In the genomic region with DNA sequence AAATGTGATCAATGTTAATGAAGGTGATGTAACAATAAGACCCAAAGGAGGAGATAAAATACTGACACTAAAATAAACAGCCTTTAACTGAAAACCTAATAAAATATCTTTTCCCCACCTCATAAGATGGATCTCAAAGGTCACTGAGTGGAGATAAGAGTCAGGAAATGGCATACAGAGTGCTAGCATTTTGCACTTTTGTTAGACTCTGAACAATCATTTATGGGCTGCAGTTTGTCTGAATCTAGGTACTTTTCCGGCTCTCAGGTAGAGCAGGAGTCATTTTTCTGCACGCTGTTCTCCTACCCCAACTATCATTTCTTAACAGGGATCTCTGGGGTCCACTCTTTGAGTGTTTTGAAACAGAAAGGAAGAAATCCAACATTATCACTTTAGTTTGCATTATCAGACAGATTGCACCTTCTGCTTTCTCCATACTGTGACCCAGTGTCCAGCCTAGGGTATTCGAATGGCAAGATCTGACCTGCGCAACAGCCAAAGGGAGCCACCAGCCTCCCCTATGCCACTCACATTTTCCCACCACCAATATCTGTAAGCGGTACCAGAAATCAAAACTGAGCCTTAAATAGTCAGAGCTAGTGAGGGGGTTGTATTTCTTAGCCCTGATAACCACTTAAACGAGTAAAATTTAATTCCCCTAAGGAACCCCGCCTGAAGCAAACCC, we compare ENCODE assay signal across 8 cellular contexts. TPM values are rescaled to one million over a fixed set of nuclear protein-coding genes. Genes with fewer than 3 reads are reported as not detected.
A peak's percentile ranks its signal among the peaks of the same experiment; 100 is the strongest.
DNase-seq lines count a peak whose midpoint lies in the region; ATAC-seq and TF ChIP-seq lines count a peak whose summit lies in the region.

No MANE protein-coding gene starts in this region.

- H3K9me3 Mint-ChIP-seq in dendritic cell treated with granulocyte-macrophage colony-stimulating factor and Interleukin-4, amounts not matched to agents 40 ng/mL and 50 ng/mL, for 4 days = no peaks in the 10 kb centered on the region
- no peaks in the 10 kb centered on the region for H3K9me3 Mint-ChIP-seq in natural killer cell

- H3K9ac ChIP-seq in BLaER1 treated with 17β-estradiol and CSF1 and Interleukin-3, amounts not matched to agents 10 nM and 100 nM = peak overlapping the region; percentile 77 to 90 (median 85)
- peak overlapping the region; percentile 86; the same call in 1 of the 2 replicates for H3K9ac ChIP-seq in MM.1S (ENCODE audit: low read length)

- peak overlapping the region; percentile 85 to 98 (median 95) for H3K4me2 ChIP-seq in BLaER1 treated with 17β-estradiol and CSF1 and Interleukin-3, amounts not matched to agents 10 nM and 100 nM
- H3K4me2 ChIP-seq in MM.1S (ENCODE audit: low read depth, low read length) = peak overlapping the region; percentile 92

- H3K9me2 ChIP-seq in MM.1S (replicated peaks; ENCODE audit: insufficient read depth, low read length) = no peaks in the 10 kb centered on the region

- intact Hi-C loops in dendritic cell treated with granulocyte-macrophage colony-stimulating factor and Interleukin-4, amounts not matched to agents 40 ng/mL and 50 ng/mL, for 4 days (cut with micrococcal nuclease) = loop anchor here (1.0 to 5.0 kb wide), 3 partner anchors 75 to 280 kb away; a partner anchor contains a TSS
- intact Hi-C loops in natural killer cell (cut with micrococcal nuclease) = no loop called here

- H3K4me3 ChIP-seq in BLaER1 treated with 17β-estradiol and CSF1 and Interleukin-3, amounts not matched to agents 10 nM and 100 nM = peak overlapping the region; percentile 69 to 86 (median 77)
- peak overlapping the region; percentile 85 for H3K4me3 ChIP-seq in MM.1S (ENCODE audit: low read length)

- TF ChIP-seq CTCF in MM.1S (IDR thresholded peaks at IDR 0.05; ENCODE audit: low read length) = no peak
- TF ChIP-seq CTCF in natural killer cell (IDR thresholded peaks at IDR 0.05) = no peak

- ATAC-seq in natural killer cell (no peak), esophagus mucosa (no peak), GM19463 (IDR thresholded peaks at IDR 0.05; ENCODE audit: unreplicated experiment) (no peak)

- peaks cover 55 to 76% (median 70%) of the 10 kb centered on the region in 10 experiments for H3K4me1 ChIP-seq in BLaER1 treated with 17β-estradiol and CSF1 and Interleukin-3, amounts not matched to agents 10 nM and 100 nM
- peaks cover 34% of the 10 kb centered on the region for H3K4me1 ChIP-seq in MM.1S (ENCODE audit: low read length)

- H3K27me3 ChIP-seq in BLaER1 treated with 17β-estradiol and CSF1 and Interleukin-3, amounts not matched to agents 10 nM and 100 nM = no peaks in the 10 kb centered on the region
- H3K27me3 ChIP-seq in MM.1S (replicated peaks; ENCODE audit: insufficient read depth, low read length) = no peaks in the 10 kb centered on the region

- H3K27ac Mint-ChIP-seq in dendritic cell treated with granulocyte-macrophage colony-stimulating factor and Interleukin-4, amounts not matched to agents 40 ng/mL and 50 ng/mL, for 4 days = peak overlapping the region; percentile 93
- H3K27ac Mint-ChIP-seq in natural killer cell = peak overlapping the region; percentile 91 to 92

- H3K9me3 ChIP-seq in BLaER1 treated with 17β-estradiol and CSF1 and Interleukin-3, amounts not matched to agents 10 nM and 100 nM (replicated peaks in 1 of 11) = no peaks in the 10 kb centered on the region
- no peaks in the 10 kb centered on the region for H3K9me3 ChIP-seq in MM.1S (replicated peaks; ENCODE audit: insufficient read depth, low read length)

- H3K27ac ChIP-seq in BLaER1 treated with 17β-estradiol and CSF1 and Interleukin-3, amounts not matched to agents 10 nM and 100 nM = peak overlapping the region; percentile 64 to 89 (median 76); a peak in 21 of 22 replicates
- H3K27ac ChIP-seq in MM.1S (ENCODE audit: low read length) = no peak overlapping the region

- peaks cover 0 to 10% (median 0%) of the 10 kb centered on the region in 11 experiments; a peak in 1 of 22 replicates for H3K36me3 ChIP-seq in BLaER1 treated with 17β-estradiol and CSF1 and Interleukin-3, amounts not matched to agents 10 nM and 100 nM
- no peaks in the 10 kb centered on the region for H3K36me3 ChIP-seq in MM.1S (replicated peaks; ENCODE audit: insufficient read depth, low read length)

- no peaks in the 10 kb centered on the region for H3K27me3 Mint-ChIP-seq in dendritic cell treated with granulocyte-macrophage colony-stimulating factor and Interleukin-4, amounts not matched to agents 40 ng/mL and 50 ng/mL, for 4 days
- H3K27me3 Mint-ChIP-seq in natural killer cell (ENCODE audit: low read depth in 2 of 2) = peaks cover 0 to 4% of the 10 kb centered on the region in 2 donors

- peaks cover 0 to 4% (median 0%) of the 10 kb centered on the region in 11 experiments; a peak in 1 of 22 replicates for H4K20me1 ChIP-seq in BLaER1 treated with 17β-estradiol and CSF1 and Interleukin-3, amounts not matched to agents 10 nM and 100 nM
- no peaks in the 10 kb centered on the region for H4K20me1 ChIP-seq in MM.1S (ENCODE audit: insufficient read depth, low read length)

- H3K36me3 Mint-ChIP-seq in dendritic cell treated with granulocyte-macrophage colony-stimulating factor and Interleukin-4, amounts not matched to agents 40 ng/mL and 50 ng/mL, for 4 days (ENCODE audit: low read depth) = no peaks in the 10 kb centered on the region
- H3K36me3 Mint-ChIP-seq in natural killer cell = no peaks in the 10 kb centered on the region

- H3K4me1 Mint-ChIP-seq in dendritic cell treated with granulocyte-macrophage colony-stimulating factor and Interleukin-4, amounts not matched to agents 40 ng/mL and 50 ng/mL, for 4 days (ENCODE audit: low read depth) = peaks cover 36% of the 10 kb centered on the region
- peaks cover 16 to 23% of the 10 kb centered on the region in 2 donors for H3K4me1 Mint-ChIP-seq in natural killer cell

- 0 out of 2 replicates have a peak, but pooled peaks cover 4% of the 10 kb centered on the region for H3K79me2 ChIP-seq in MM.1S (ENCODE audit: low read length)

- H3K4me3 Mint-ChIP-seq in dendritic cell treated with granulocyte-macrophage colony-stimulating factor and Interleukin-4, amounts not matched to agents 40 ng/mL and 50 ng/mL, for 4 days = peak overlapping the region; percentile 86
- peak overlapping the region; percentile 91 for H3K4me3 Mint-ChIP-seq in natural killer cell

- no peak overlapping the region for H2AFZ ChIP-seq in MM.1S (ENCODE audit: low read length)

- DNase-seq in MM.1S = no peak
- DNase-seq in natural killer cell = no peak
- no peak for DNase-seq in activated gamma-delta T cell treated with Interleukin-2 at 50 U/mL for 16 hours
- DNase-seq in SHP77 treated with DMSO at 0.1 percent for 48 hours (lab: John Stamatoyannopoulos, UW) = no peak

- peaks cover 17% of the 10 kb centered on the region for H3F3A ChIP-seq in MM.1S (ENCODE audit: insufficient read depth, low read length)

RNA-seq across cellular contexts. Expression of a gene that starts 0.9 kb away (rescaled TPM):
- total RNA-seq in natural killer cell (1 to 10 TPM; 2.5 to 5.4 (median 2.5) TPM), esophagus mucosa (28.3 TPM)

RNA-seq across cellular contexts. Expression of a gene that starts 1.0 kb away (rescaled TPM):
- under 1 TPM; 0.35 to 0.45 (median 0.35) TPM for total RNA-seq in natural killer cell
- 6.8 TPM for total RNA-seq in esophagus mucosa

RNA-seq across cellular contexts. Expression of a gene that starts 50.0 kb away (rescaled TPM):
- 10 to 100 TPM; 62.9 to 68.6 (median 68.3) TPM for total RNA-seq in natural killer cell
- 18.5 TPM for total RNA-seq in esophagus mucosa
